30 cellular contexts compared by ENCODE assay signal in genomic region chr5:155167736-155168135, GRCh38.
"Had no signal": no experiment of that assay in that cellular context is flagged by ENCODE, and none has a peak within 500 bp of the region (broad histone marks: within the 10 kb centered on the region; RNA-seq: fewer than 3 reads in every experiment).

No MANE protein-coding gene starts in this region.

- H3K4me3 Mint-ChIP-seq: activated CD4-positive, alpha-beta memory T cell treated with anti-CD3 and anti-CD28 coated beads for 36 hours; activated CD4-positive, alpha-beta T cell treated with anti-CD3 and anti-CD28 coated beads for 36 hours; activated CD4-positive, alpha-beta T cell treated with anti-CD3 and anti-CD28 coated beads, Interleukin-2, amount 10 ng/mL, durations not matched to agents 24 days and 14 days; activated CD8-positive, alpha-beta memory T cell treated with anti-CD3 and anti-CD28 coated beads, Interleukin-2, amount 10 ng/mL, durations not matched to agents 7 days and 5 days; activated CD8-positive, alpha-beta T cell treated with anti-CD3 and anti-CD28 coated beads, Interleukin-2, amount 10 ng/mL, durations not matched to agents 7 days and 5 days; activated naive CD4-positive, alpha-beta T cell treated with anti-CD3 and anti-CD28 coated beads, Interleukin-2, amount 10 ng/mL, durations not matched to agents 7 days and 5 days; activated naive CD8-positive, alpha-beta T cell treated with anti-CD3 and anti-CD28 coated beads, Interleukin-2, amount 10 ng/mL, durations not matched to agents 7 days and 5 days; activated T-helper 1 cell treated with anti-CD3 and anti-CD28 coated beads, Interleukin-12 subunit alpha, Interleukin-12 subunit beta, Interleukin-2, Interleukin-4 antibody, amounts not matched to agents 30 ng/mL and 10 ng/mL and 1 ng/mL, durations not matched to agents 14 hours and 24 hours and 36 hours; brain had no signal

- H3K9me3 ChIP-seq: ascending aorta, breast epithelium, colonic mucosa had no signal

- ATAC-seq: activated CD4-positive, alpha-beta T cell treated with anti-CD3 and anti-CD28 coated beads for 36 hours; activated CD8-positive, alpha-beta memory T cell treated with anti-CD3 and anti-CD28 coated beads, Interleukin-2, amount 10 ng/mL, durations not matched to agents 7 days and 5 days; activated CD8-positive, alpha-beta T cell treated with anti-CD3 and anti-CD28 coated beads, Interleukin-2, amount 10 ng/mL, durations not matched to agents 7 days and 5 days; activated naive CD4-positive, alpha-beta T cell treated with anti-CD3 and anti-CD28 coated beads, Interleukin-2, amount 50 U/mL, for 72 hours; gastroesophageal sphincter; heart right ventricle had no signal

- H3K27ac Mint-ChIP-seq: activated CD4-positive, alpha-beta memory T cell treated with anti-CD3 and anti-CD28 coated beads for 36 hours; activated CD4-positive, alpha-beta T cell treated with anti-CD3 and anti-CD28 coated beads for 36 hours; activated CD4-positive, alpha-beta T cell treated with anti-CD3 and anti-CD28 coated beads, Interleukin-2, amount 10 ng/mL, durations not matched to agents 24 days and 14 days; activated CD8-positive, alpha-beta memory T cell treated with anti-CD3 and anti-CD28 coated beads, Interleukin-2, amount 10 ng/mL, durations not matched to agents 7 days and 5 days; activated CD8-positive, alpha-beta T cell treated with anti-CD3 and anti-CD28 coated beads, Interleukin-2, amount 10 ng/mL, durations not matched to agents 7 days and 5 days; activated naive CD4-positive, alpha-beta T cell treated with anti-CD3 and anti-CD28 coated beads, Interleukin-2, amount 10 ng/mL, durations not matched to agents 7 days and 5 days; activated naive CD4-positive, alpha-beta T cell treated with anti-CD3 and anti-CD28 coated beads, Interleukin-2, amount 50 U/mL, for 72 hours; activated naive CD8-positive, alpha-beta T cell treated with anti-CD3 and anti-CD28 coated beads, Interleukin-2, amount 10 ng/mL, durations not matched to agents 7 days and 5 days; activated T-helper 1 cell treated with anti-CD3 and anti-CD28 coated beads, Interleukin-12 subunit alpha, Interleukin-12 subunit beta, Interleukin-2, Interleukin-4 antibody, amounts not matched to agents 30 ng/mL and 10 ng/mL and 1 ng/mL, durations not matched to agents 14 hours and 24 hours and 36 hours; activated T-helper 2 cell treated with anti-CD3 and anti-CD28 coated beads, Interferon-gamma antibody, Interleukin-2, Interleukin-4, amounts not matched to agents 10 μg/mL and 5 μg/mL and 100 μg/mL, durations not matched to agents 14 hours and 24 hours and 36 hours; brain had no signal

- H3K27me3 ChIP-seq: ascending aorta, breast epithelium, cardiac muscle cell, colonic mucosa, esophagus squamous epithelium, gastroesophageal sphincter, heart right ventricle had no signal

- H3K36me3 Mint-ChIP-seq: activated CD4-positive, alpha-beta memory T cell treated with anti-CD3 and anti-CD28 coated beads for 36 hours; activated CD8-positive, alpha-beta memory T cell treated with anti-CD3 and anti-CD28 coated beads, Interleukin-2, amount 10 ng/mL, durations not matched to agents 7 days and 5 days; activated naive CD4-positive, alpha-beta T cell treated with anti-CD3 and anti-CD28 coated beads, Interleukin-2, amount 10 ng/mL, durations not matched to agents 7 days and 5 days; activated naive CD8-positive, alpha-beta T cell treated with anti-CD3 and anti-CD28 coated beads, Interleukin-2, amount 10 ng/mL, durations not matched to agents 7 days and 5 days; brain had no signal

- H3K27me3 Mint-ChIP-seq: activated CD4-positive, alpha-beta T cell treated with anti-CD3 and anti-CD28 coated beads, Interleukin-2, amount 10 ng/mL, durations not matched to agents 24 days and 14 days; activated CD8-positive, alpha-beta memory T cell treated with anti-CD3 and anti-CD28 coated beads, Interleukin-2, amount 10 ng/mL, durations not matched to agents 7 days and 5 days; activated naive CD4-positive, alpha-beta T cell treated with anti-CD3 and anti-CD28 coated beads, Interleukin-2, amount 10 ng/mL, durations not matched to agents 7 days and 5 days had no signal

- H3K27ac ChIP-seq: ascending aorta, breast epithelium, cardiac muscle cell, colonic mucosa, epithelial cell of prostate, esophagus squamous epithelium, gastroesophageal sphincter, heart right ventricle had no signal

- H3K4me1 Mint-ChIP-seq: activated CD4-positive, alpha-beta T cell treated with anti-CD3 and anti-CD28 coated beads for 36 hours; activated CD4-positive, alpha-beta T cell treated with anti-CD3 and anti-CD28 coated beads, Interleukin-2, amount 10 ng/mL, durations not matched to agents 24 days and 14 days; activated CD8-positive, alpha-beta memory T cell treated with anti-CD3 and anti-CD28 coated beads, Interleukin-2, amount 10 ng/mL, durations not matched to agents 7 days and 5 days; activated naive CD4-positive, alpha-beta T cell treated with anti-CD3 and anti-CD28 coated beads, Interleukin-2, amount 10 ng/mL, durations not matched to agents 7 days and 5 days; activated naive CD8-positive, alpha-beta T cell treated with anti-CD3 and anti-CD28 coated beads, Interleukin-2, amount 10 ng/mL, durations not matched to agents 7 days and 5 days; brain had no signal

- H3K4me3 ChIP-seq: ascending aorta, breast epithelium, cardiac muscle cell, colonic mucosa, esophagus squamous epithelium, gastroesophageal sphincter, heart right ventricle had no signal

- DNase-seq: activated CD4-positive, alpha-beta memory T cell treated with anti-CD3 and anti-CD28 coated beads for 36 hours; activated CD4-positive, alpha-beta T cell treated with anti-CD3 and anti-CD28 coated beads for 36 hours; activated CD4-positive, alpha-beta T cell treated with anti-CD3 and anti-CD28 coated beads, Interleukin-2, amount 10 ng/mL, durations not matched to agents 24 days and 14 days; activated CD4-positive, CD25-positive, alpha-beta regulatory T cell; activated CD4-positive, CD25-positive, alpha-beta regulatory T cell treated with anti-CD3 and anti-CD28 coated beads, Interleukin-2, amount 50 U/mL, for 72 hours; activated CD8-positive, alpha-beta memory T cell treated with anti-CD3 and anti-CD28 coated beads, Interleukin-2, amount 10 ng/mL, durations not matched to agents 7 days and 5 days; activated CD8-positive, alpha-beta memory T cell treated with anti-CD3 and anti-CD28 coated beads, Interleukin-2, amount 50 U/mL, for 4 hours; activated CD8-positive, alpha-beta T cell treated with anti-CD3 and anti-CD28 coated beads, Interleukin-2, amount 10 ng/mL, durations not matched to agents 7 days and 5 days; activated effector memory CD4-positive, alpha-beta T cell treated with anti-CD3 and anti-CD28 coated beads, Interleukin-2, amount 50 U/mL, for 16 hours; activated naive CD4-positive, alpha-beta T cell treated with anti-CD3 and anti-CD28 coated beads, Interleukin-2, amount 10 ng/mL, durations not matched to agents 7 days and 5 days; activated naive CD8-positive, alpha-beta T cell treated with anti-CD3 and anti-CD28 coated beads, Interleukin-2, amount 10 ng/mL, durations not matched to agents 7 days and 5 days; activated T-cell treated with anti-CD3 and anti-CD28 coated beads, Interleukin-2, amount 50 U/mL, for 1 hour; activated T-cell treated with anti-CD3 and anti-CD28 coated beads, Interleukin-2, amount 50 U/mL, for 48 hours; central memory CD4-positive, alpha-beta T cell; cerebellar nuclear complex; colonic mucosa; effector CD8-positive, alpha-beta T cell; esophagus squamous epithelium; foreskin melanocyte; heart right ventricle; T-helper 2 cell had no signal

- H3K9me3 Mint-ChIP-seq: activated CD4-positive, alpha-beta T cell treated with anti-CD3 and anti-CD28 coated beads, Interleukin-2, amount 10 ng/mL, durations not matched to agents 24 days and 14 days had no signal

- H3K36me3 ChIP-seq: ascending aorta, breast epithelium, cardiac muscle cell, colonic mucosa, esophagus squamous epithelium, gastroesophageal sphincter, heart right ventricle had no signal

- H3K4me1 ChIP-seq: ascending aorta, breast epithelium, colonic mucosa, esophagus squamous epithelium, gastroesophageal sphincter, heart right ventricle had no signal
